Comparison of ENCODE assay signal across 15 cellular contexts in genomic region chr12:82314406-82314892, GRCh38. TPM values are rescaled to one million over a fixed set of nuclear protein-coding genes. Genes with fewer than 3 reads are reported as not detected.
DNase-seq lines count a peak whose midpoint lies in the region; FAIRE-seq and TF ChIP-seq lines count a peak whose summit lies in the region.
"Had no signal": no experiment of that assay in that cellular context is flagged by ENCODE, and none has a peak within 500 bp of the region (broad histone marks: within the 10 kb centered on the region; RNA-seq: fewer than 3 reads in every experiment).

No MANE protein-coding gene starts in this region.

- no peaks in the 10 kb centered on the region for H3K9me3 ChIP-seq in esophagus muscularis mucosa

- intact Hi-C loops in esophagus muscularis mucosa (cut with DNase I), result no loop called here

- no peaks in the 10 kb centered on the region for H3K36me3 ChIP-seq in esophagus muscularis mucosa
- H3K36me3 ChIP-seq: tibial nerve had no signal

- FAIRE-seq in frontal cortex (lab: Jason Lieb, UNC), result no peak
- FAIRE-seq: GM12892 had no signal

- DNase-seq in DMS153 (lab: John Stamatoyannopoulos, UW) (peak; percentile 80), NCI-H774 (lab: John Stamatoyannopoulos, UW) (peak; percentile 63), epithelial cell of prostate (ENCODE audit: low read depth, low spot score) (peak; percentile 14), mucosa of gallbladder (ENCODE audit: low spot score) (peak; percentile 62), esophagus muscularis mucosa (ENCODE audit: extremely low spot score) (no peak), frontal cortex (ENCODE audit: low spot score in 2 of 2) (no peak), DMS 273 (lab: John Stamatoyannopoulos, UW; ENCODE audit: unreplicated experiment) (no peak), NCI-H1436 treated with DMSO at 0.1 percent for 48 hours (lab: John Stamatoyannopoulos, UW) (no peak)
- DNase-seq: activated T-cell treated with anti-CD3 and anti-CD28 coated beads for 4 hours; cerebellar nuclear complex; NCI-H2081; stimulated activated CD4-positive, alpha-beta T cell treated with anti-CD3 and anti-CD28 coated beads, Interleukin-1b, Interleukin-23, amount 100 ng/mL, for 48 hours; stimulated activated CD8-positive, alpha-beta memory T cell treated with anti-CD3 and anti-CD28 coated beads, Interleukin-4, amount 100 ng/mL, for 48 hours had no signal

- no peaks in the 10 kb centered on the region for H3K4me1 ChIP-seq in esophagus muscularis mucosa
- H3K4me1 ChIP-seq: tibial nerve had no signal

- no peak for TF ChIP-seq POLR2A in esophagus muscularis mucosa (IDR thresholded peaks at IDR 0.05; ENCODE audit: low read depth)

- no peak for TF ChIP-seq CTCF in esophagus muscularis mucosa (IDR thresholded peaks at IDR 0.05)

- no peaks in the 10 kb centered on the region for H3K27me3 ChIP-seq in esophagus muscularis mucosa
- H3K27me3 ChIP-seq: tibial nerve had no signal

- no peak for TF ChIP-seq EP300 in esophagus muscularis mucosa (IDR thresholded peaks at IDR 0.05)

- WGBS in esophagus muscularis mucosa, result 46% methylated on average over 8 of the region's 8 CpGs

- no peak overlapping the region for H3K4me3 ChIP-seq in esophagus muscularis mucosa
- H3K4me3 ChIP-seq: tibial nerve had no signal

- no peak overlapping the region for H3K27ac ChIP-seq in epithelial cell of prostate
- H3K27ac ChIP-seq in esophagus muscularis mucosa (replicated peaks in 1 of 4), result no peak overlapping the region
- H3K27ac ChIP-seq: tibial nerve had no signal

RNA-seq across cellular contexts. Expression of gene CCDC59, which starts 43.7 kb away (rescaled TPM):
- 19.4 TPM for total RNA-seq in mucosa of gallbladder
- total RNA-seq in esophagus muscularis mucosa, result 10 to 100 TPM; 29.5 to 72.4 (median 46.9) TPM
- 31.8 TPM for total RNA-seq in frontal cortex

RNA-seq across cellular contexts. Expression of gene METTL25, which starts 43.9 kb away (rescaled TPM):
- total RNA-seq in mucosa of gallbladder (14.0 TPM), esophagus muscularis mucosa (10 to 100 TPM; 15.2 to 29.9 (median 22.0) TPM), frontal cortex (28.1 TPM)

Comparison
In these comparisons a context has a peak if more than half of its experiments do, and no peak if none do; other contexts are left out.
1. DNase-seq: peak in DMS153 (single experiment), NCI-H774 (single experiment), epithelial cell of prostate (single experiment) and mucosa of gallbladder (single experiment); none in esophagus muscularis mucosa (single experiment), frontal cortex (0 of 2), DMS 273 (single experiment) and NCI-H1436 treated with DMSO at 0.1 percent for 48 hours (single experiment).